11 cellular contexts compared by ENCODE assay signal in genomic region chr1:166944186-166944967, GRCh38. TPM values are rescaled to one million over a fixed set of nuclear protein-coding genes. Genes with fewer than 3 reads are reported as not detected.
DNase-seq lines count a peak whose midpoint lies in the region; ATAC-seq, FAIRE-seq and TF ChIP-seq lines count a peak whose summit lies in the region.
"Had no signal": no experiment of that assay in that cellular context is flagged by ENCODE, and none has a peak within 500 bp of the region (broad histone marks: within the 10 kb centered on the region; RNA-seq: fewer than 3 reads in every experiment).

No MANE protein-coding gene starts in this region.

- H4K20me1 ChIP-seq in keratinocyte (ENCODE audit: control insufficient read depth, extremely low read depth, insufficient read depth, low read length): no peaks in the 10 kb centered on the region

- H3K4me3 ChIP-seq in CD8-positive, alpha-beta T cell (ENCODE audit: low read depth, low read length): no peak overlapping the region
- H3K4me3 ChIP-seq in keratinocyte (ENCODE audit: control insufficient read depth in 2 of 3, extremely low read depth in 1 of 3, insufficient read depth in 2 of 3, low read depth in 1 of 3, low read length in 3 of 3) (peak overlapping the region in 1 of 3 experiments; percentile 9), coronary artery (no peak overlapping the region)
- H3K4me3 ChIP-seq: tibial artery had no signal

- no peak overlapping the region for H3K27ac Mint-ChIP-seq in CD8-positive, alpha-beta T cell
- H3K27ac Mint-ChIP-seq in T-cell: no peak overlapping the region

- no peak for TF ChIP-seq CTCF in CD8-positive, alpha-beta T cell (IDR thresholded peaks at IDR 0.05)
- TF ChIP-seq CTCF in keratinocyte (optimal IDR thresholded peaks at IDR 0.05 in 1 of 3, IDR thresholded peaks at IDR 0.05 in 1 of 3, conservative IDR thresholded peaks at IDR 0.05 in 1 of 3; ENCODE audit: extremely low read depth in 1 of 3, insufficient read depth in 2 of 3, low read length in 3 of 3) (no peak), coronary artery (IDR thresholded peaks at IDR 0.05) (no peak)

- CTCF ChIA-PET in CD8-positive, alpha-beta T cell (lab: Charles Lee): interaction anchor here (2.6 kb wide), 1 partner anchor 34 kb away, joined by 8 read pairs; no protein-coding TSS in a partner anchor
- CTCF ChIA-PET in T-cell (lab: Charles Lee): no interaction called here

- no peaks in the 10 kb centered on the region for H3K36me3 ChIP-seq in CD8-positive, alpha-beta T cell (ENCODE audit: insufficient read depth, low read length)
- no peaks in the 10 kb centered on the region for H3K36me3 ChIP-seq in keratinocyte (ENCODE audit: control insufficient read depth in 2 of 2, extremely low read depth in 1 of 2, insufficient read depth in 2 of 2, low read length in 2 of 2)
- H3K36me3 ChIP-seq: tibial artery had no signal

- H3K4me1 ChIP-seq in CD8-positive, alpha-beta T cell (ENCODE audit: insufficient read depth, low read length): peaks cover 15% of the 10 kb centered on the region
- H3K4me1 ChIP-seq in keratinocyte (ENCODE audit: control insufficient read depth, extremely low read depth, insufficient read depth, low read length): no peaks in the 10 kb centered on the region
- H3K4me1 ChIP-seq: Caco-2 had no signal

- dilution Hi-C loops in keratinocyte (cut with MboI; ENCODE audit: extremely low pct_ligation_motif_present, low sequenced_read_pairs): no loop called here

- no peak overlapping the region for H2AFZ ChIP-seq in keratinocyte (ENCODE audit: control insufficient read depth, low read length)

- H3K4me1 Mint-ChIP-seq in CD8-positive, alpha-beta T cell (ENCODE audit: low read depth): peaks cover 39% of the 10 kb centered on the region
- peaks cover 27 to 34% (median 30%) of the 10 kb centered on the region in 3 donors for H3K4me1 Mint-ChIP-seq in T-cell

- H3K9me1 ChIP-seq in keratinocyte (ENCODE audit: control insufficient read depth, extremely low read depth, insufficient read depth, low read length): no peaks in the 10 kb centered on the region

- H3K27me3 ChIP-seq in CD8-positive, alpha-beta T cell (ENCODE audit: insufficient read depth, low read length): peaks cover 6% of the 10 kb centered on the region
- peaks cover 30% of the 10 kb centered on the region for H3K27me3 ChIP-seq in keratinocyte (ENCODE audit: control insufficient read depth, extremely low read depth, insufficient read depth, low read length)
- H3K27me3 ChIP-seq: tibial artery had no signal

- peak overlapping the region; percentile 3 for H3K4me3 Mint-ChIP-seq in CD8-positive, alpha-beta T cell
- H3K4me3 Mint-ChIP-seq in T-cell: peak overlapping the region in 1 of 3 donors; percentile 22

- H3K36me3 Mint-ChIP-seq in CD8-positive, alpha-beta T cell: no peaks in the 10 kb centered on the region
- no peaks in the 10 kb centered on the region for H3K36me3 Mint-ChIP-seq in T-cell

- H3K27me3 Mint-ChIP-seq in CD8-positive, alpha-beta T cell (ENCODE audit: low read depth): peaks cover 20% of the 10 kb centered on the region
- peaks cover 16 to 22% of the 10 kb centered on the region in 2 donors for H3K27me3 Mint-ChIP-seq in T-cell

- H3K4me2 ChIP-seq in keratinocyte (ENCODE audit: control insufficient read depth, extremely low read depth, insufficient read depth, low read depth, low read length): peak overlapping the region; percentile 55

- intact Hi-C loops in CD8-positive, alpha-beta T cell (cut with DNase I, micrococcal nuclease): no loop called here

- peak; percentile 76 for FAIRE-seq in keratinocyte (lab: Jason Lieb, UNC)
- FAIRE-seq in frontal cortex (lab: Jason Lieb, UNC): no peak

- H3K9ac ChIP-seq in keratinocyte (ENCODE audit: control insufficient read depth, extremely low read depth, insufficient read depth, low read length): no peak overlapping the region

- no peaks in the 10 kb centered on the region for H3K9me3 Mint-ChIP-seq in CD8-positive, alpha-beta T cell
- no peaks in the 10 kb centered on the region for H3K9me3 Mint-ChIP-seq in T-cell

- POLR2A ChIA-PET in CD8-positive, alpha-beta T cell (lab: Charles Lee): no interaction called here
- POLR2A ChIA-PET in T-cell (lab: Charles Lee): no interaction called here

- no peaks in the 10 kb centered on the region for H3K9me3 ChIP-seq in CD8-positive, alpha-beta T cell (ENCODE audit: low read length)
- no peaks in the 10 kb centered on the region for H3K9me3 ChIP-seq in keratinocyte (ENCODE audit: control insufficient read depth, low read depth, low read length)
- H3K9me3 ChIP-seq: Caco-2, tibial artery had no signal

- peak; percentile 78 for ATAC-seq in CD8-positive, alpha-beta T cell
- ATAC-seq in GM19397 (IDR thresholded peaks at IDR 0.05; ENCODE audit: unreplicated experiment): peak; percentile 57
- peak; percentile 54 to 92 (median 64) for ATAC-seq in T-cell (replicated peaks in 1 of 4)

- H3K79me2 ChIP-seq in keratinocyte (ENCODE audit: control insufficient read depth, insufficient read depth, low read length): no peaks in the 10 kb centered on the region

- H3K27ac ChIP-seq in CD8-positive, alpha-beta T cell (ENCODE audit: low read depth, low read length): no peak overlapping the region
- no peak overlapping the region for H3K27ac ChIP-seq in keratinocyte (ENCODE audit: control insufficient read depth, insufficient read depth, low read length)
- H3K27ac ChIP-seq in coronary artery: no peak overlapping the region
- H3K27ac ChIP-seq: tibial artery had no signal

- peak in 1 of 7 experiments; percentile 4 for DNase-seq in CD8-positive, alpha-beta T cell
- DNase-seq in T-cell (peak in 1 of 34 experiments; percentile 4), keratinocyte (ENCODE audit: low read depth, low spot score) (peak; percentile 11), coronary artery (ENCODE audit: low spot score) (no peak), DMS 273 (lab: John Stamatoyannopoulos, UW; ENCODE audit: unreplicated experiment) (no peak), GF-D8 (lab: John Stamatoyannopoulos, UW) (no peak), frontal cortex (ENCODE audit: low spot score in 2 of 2) (no peak)
- DNase-seq: activated CD4-positive, CD25-positive, alpha-beta regulatory T cell; Caco-2; tibial artery had no signal

RNA-seq across cellular contexts. Expression of gene ILDR2, which starts 31.0 kb away (rescaled TPM):
- total RNA-seq in CD8-positive, alpha-beta T cell: under 1 TPM; 0.50 to 0.54 TPM
- total RNA-seq in T-cell (under 1 TPM; 0.13 to 0.61 (median 0.30) TPM), frontal cortex (22.8 TPM)
- polyA plus RNA-seq in keratinocyte: not detected in 3 replicates
- polyA plus RNA-seq in keratinocyte (2011; ENCODE audit: low read depth): not detected
- not detected in 2 replicates for polyA plus RNA-seq in keratinocyte (2011; cell fraction: cytosol; rRNA removed)
- polyA plus RNA-seq in keratinocyte (2011; cell fraction: nucleus; rRNA removed): not detected in 2 replicates
- not detected in 2 replicates for polyA plus RNA-seq in keratinocyte (2012; ENCODE audit: low replicate concordance)
- polyA minus RNA-seq in keratinocyte: not detected in 3 replicates
- not detected for polyA minus RNA-seq in keratinocyte (2011; cell fraction: cytosol; rRNA and poly(A)+ RNA removed)
- polyA minus RNA-seq in keratinocyte (2011; cell fraction: nucleus; rRNA and poly(A)+ RNA removed): not detected in 2 replicates

RNA-seq across cellular contexts. Expression of gene MAEL, which starts 44.7 kb away (rescaled TPM):
- not detected for total RNA-seq in CD8-positive, alpha-beta T cell
- total RNA-seq in T-cell (not detected), frontal cortex (1.2 TPM)
- not detected in 3 replicates for polyA plus RNA-seq in keratinocyte
- not detected for polyA plus RNA-seq in keratinocyte (2011; ENCODE audit: low read depth)
- not detected in 2 replicates for polyA plus RNA-seq in keratinocyte (2011; cell fraction: cytosol; rRNA removed)
- not detected in 2 replicates for polyA plus RNA-seq in keratinocyte (2011; cell fraction: nucleus; rRNA removed)
- not detected in 2 replicates for polyA plus RNA-seq in keratinocyte (2012; ENCODE audit: low replicate concordance)
- not detected in 3 replicates for polyA minus RNA-seq in keratinocyte
- not detected for polyA minus RNA-seq in keratinocyte (2011; cell fraction: cytosol; rRNA and poly(A)+ RNA removed)
- not detected in 2 replicates for polyA minus RNA-seq in keratinocyte (2011; cell fraction: nucleus; rRNA and poly(A)+ RNA removed)
- total RNA-seq: Caco-2 had no signal

Comparison
In these comparisons a context has a peak if more than half of its experiments do, and no peak if none do; other contexts are left out.
1. RNA of gene ILDR2, which starts 31.0 kb away (total RNA-seq): 22.8 TPM in frontal cortex (single experiment); 0.50 to 0.54 TPM in CD8-positive, alpha-beta T cell and 0.13 to 0.61 TPM in T-cell; every median in the first group is over 10 times any median in the second.
2. Peak in every context shown above with its lines, with median percentiles within 50 percentile points of each other: ATAC-seq.